In the genomic region with DNA sequence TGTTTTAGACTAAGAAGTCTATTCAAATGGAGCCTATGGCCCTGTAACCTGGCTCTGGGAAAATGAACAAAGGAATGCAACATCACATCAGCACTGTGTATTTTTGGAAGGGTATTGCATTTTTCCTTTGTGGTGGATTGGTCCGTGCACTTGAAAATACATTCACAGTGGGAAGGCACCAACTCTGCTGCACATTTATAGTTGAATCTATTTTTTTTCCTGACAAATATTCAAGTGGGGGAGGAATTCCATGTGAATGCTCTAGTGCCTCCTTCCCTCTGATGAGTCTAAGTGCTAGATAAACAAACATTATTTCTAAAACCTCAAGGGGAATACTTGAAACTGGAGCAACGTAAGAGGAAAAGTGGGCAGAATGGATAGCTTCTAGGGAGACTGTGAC, we compare ENCODE assay signal across 13 cellular contexts.
DNase-seq lines count a peak whose midpoint lies in the region; ATAC-seq and TF ChIP-seq lines count a peak whose summit lies in the region.
"Had no signal": no experiment of that assay in that cellular context is flagged by ENCODE, and none has a peak within 500 bp of the region (broad histone marks: within the 10 kb centered on the region; RNA-seq: fewer than 3 reads in every experiment).

No MANE protein-coding gene starts in this region.

- no peaks in the 10 kb centered on the region for H3K9me3 ChIP-seq in adipocyte (ENCODE audit: control insufficient read depth, low read length)
- no peaks in the 10 kb centered on the region for H3K9me3 ChIP-seq in left lung
- no peaks in the 10 kb centered on the region for H3K9me3 ChIP-seq in CD8-positive, alpha-beta T cell (ENCODE audit: low read length)

- H3K4me3 ChIP-seq in AG04449 (ENCODE audit: low read depth, low read length) (no peak overlapping the region), GM23338 (no peak overlapping the region), adipocyte (ENCODE audit: low read length) (no peak overlapping the region), left lung (no peak overlapping the region)
- H3K4me3 ChIP-seq in CD8-positive, alpha-beta T cell (ENCODE audit: low read depth, low read length): no peak overlapping the region
- H3K4me3 ChIP-seq: lung had no signal

- no peaks in the 10 kb centered on the region; the same call in 1 of the 3 replicates for H3K9me3 Mint-ChIP-seq in GM23338
- no peaks in the 10 kb centered on the region for H3K9me3 Mint-ChIP-seq in activated T-helper 2 cell treated with anti-CD3 and anti-CD28 coated beads, Interferon-gamma antibody, Interleukin-2, Interleukin-4, amounts not matched to agents 10 μg/mL and 5 μg/mL and 100 μg/mL, durations not matched to agents 14 hours and 24 hours and 36 hours
- no peaks in the 10 kb centered on the region for H3K9me3 Mint-ChIP-seq in CD8-positive, alpha-beta T cell
- H3K9me3 Mint-ChIP-seq: activated CD4-positive, alpha-beta T cell treated with anti-CD3 and anti-CD28 coated beads, Interleukin-2, amount 10 ng/mL, durations not matched to agents 24 days and 14 days; CD4-positive, alpha-beta T cell; stimulated activated naive CD8-positive, alpha-beta T cell treated with anti-CD3 and anti-CD28 coated beads, Interleukin-15, amount 100 ng/mL, for 72 hours had no signal

- peak overlapping the region; percentile 61 for H3K27ac Mint-ChIP-seq in GM23338
- no peak overlapping the region for H3K27ac Mint-ChIP-seq in activated T-helper 2 cell treated with anti-CD3 and anti-CD28 coated beads, Interferon-gamma antibody, Interleukin-2, Interleukin-4, amounts not matched to agents 10 μg/mL and 5 μg/mL and 100 μg/mL, durations not matched to agents 14 hours and 24 hours and 36 hours
- H3K27ac Mint-ChIP-seq in CD8-positive, alpha-beta T cell: no peak overlapping the region
- H3K27ac Mint-ChIP-seq: activated CD4-positive, alpha-beta T cell treated with anti-CD3 and anti-CD28 coated beads, Interleukin-2, amount 10 ng/mL, durations not matched to agents 24 days and 14 days; activated naive CD4-positive, alpha-beta T cell treated with anti-CD3 and anti-CD28 coated beads, Interleukin-2, amount 50 U/mL, for 72 hours; CD4-positive, alpha-beta T cell; stimulated activated naive CD8-positive, alpha-beta T cell treated with anti-CD3 and anti-CD28 coated beads, Interleukin-15, amount 100 ng/mL, for 72 hours had no signal

- peaks cover 18% of the 10 kb centered on the region for H3K4me1 ChIP-seq in GM23338 (ENCODE audit: insufficient read depth)
- H3K4me1 ChIP-seq in adipocyte (ENCODE audit: control insufficient read depth, insufficient read depth, low read length): peaks cover 36% of the 10 kb centered on the region
- H3K4me1 ChIP-seq in left lung: peaks cover 5 to 10% of the 10 kb centered on the region in 2 donors
- no peaks in the 10 kb centered on the region for H3K4me1 ChIP-seq in CD8-positive, alpha-beta T cell (ENCODE audit: insufficient read depth, low read length)

- ATAC-seq in GM23338 (no peak), left lung (peak; percentile 48), GM18909 (IDR thresholded peaks at IDR 0.05; ENCODE audit: poor library complexity, unreplicated experiment) (no peak)
- ATAC-seq in CD8-positive, alpha-beta T cell: no peak
- ATAC-seq: activated naive CD4-positive, alpha-beta T cell treated with anti-CD3 and anti-CD28 coated beads, Interleukin-2, amount 50 U/mL, for 72 hours; stimulated activated naive CD8-positive, alpha-beta T cell treated with anti-CD3 and anti-CD28 coated beads, Interleukin-15, amount 100 ng/mL, for 72 hours had no signal

- POLR2A ChIA-PET in AG04449 (lab: Yijun Ruan, JAX): interaction anchor here (0.6 to 1.4 kb wide), 4 partner anchors 30 to 330 kb away, joined by 3 to 4 read pairs (median 3); no protein-coding TSS in a partner anchor
- POLR2A ChIA-PET in CD8-positive, alpha-beta T cell (lab: Charles Lee): no interaction called here

- H3K9me2 ChIP-seq in GM23338 (ENCODE audit: insufficient read depth): no peaks in the 10 kb centered on the region

- CTCF ChIA-PET in AG04449 (lab: Yijun Ruan, JAX): interaction anchor here (1.0 to 3.0 kb wide), 13 partner anchors 11 to 524 kb away, joined by 3 to 16 read pairs (median 5); no protein-coding TSS in a partner anchor
- CTCF ChIA-PET in CD8-positive, alpha-beta T cell (lab: Charles Lee): no interaction called here

- H4K20me1 ChIP-seq in GM23338 (replicated peaks; ENCODE audit: insufficient read depth): no peaks in the 10 kb centered on the region

- no peaks in the 10 kb centered on the region for H3F3A ChIP-seq in GM23338 (replicated peaks; ENCODE audit: low read depth)

- H3K36me3 ChIP-seq in GM23338 (ENCODE audit: insufficient read depth) (no peaks in the 10 kb centered on the region), adipocyte (ENCODE audit: control insufficient read depth, insufficient read depth, low read length, severe bottlenecking) (no peaks in the 10 kb centered on the region), left lung (no peaks in the 10 kb centered on the region)
- no peaks in the 10 kb centered on the region for H3K36me3 ChIP-seq in CD8-positive, alpha-beta T cell (ENCODE audit: insufficient read depth, low read length)

- intact Hi-C loops in left lung (cut with DNase I): no loop called here
- intact Hi-C loops in activated T-helper 2 cell treated with anti-CD3 and anti-CD28 coated beads, Interferon-gamma antibody, Interleukin-2, Interleukin-4, amounts not matched to agents 10 μg/mL and 5 μg/mL and 100 μg/mL, durations not matched to agents 14 hours and 24 hours and 36 hours (cut with micrococcal nuclease): loop anchor here (10.0 kb wide), 2 partner anchors 211 to 311 kb away; partner anchors contain the start of gene SLC8A1
- intact Hi-C loops in CD8-positive, alpha-beta T cell (cut with DNase I, micrococcal nuclease): loop anchor here in 1 of 2 experiments (5.0 kb wide), 1 partner anchor 1539 kb away; no protein-coding TSS in a partner anchor

- peak overlapping the region; percentile 10; the same call in 1 of the 2 replicates for H3K27ac ChIP-seq in GM23338 (ENCODE audit: low read depth)
- no peak overlapping the region for H3K27ac ChIP-seq in left lung
- no peak overlapping the region for H3K27ac ChIP-seq in CD8-positive, alpha-beta T cell (ENCODE audit: low read depth, low read length)

- no peaks in the 10 kb centered on the region; the same call in 2 of the 3 replicates for H3K36me3 Mint-ChIP-seq in GM23338 (ENCODE audit: low read depth)
- H3K36me3 Mint-ChIP-seq in activated T-helper 2 cell treated with anti-CD3 and anti-CD28 coated beads, Interferon-gamma antibody, Interleukin-2, Interleukin-4, amounts not matched to agents 10 μg/mL and 5 μg/mL and 100 μg/mL, durations not matched to agents 14 hours and 24 hours and 36 hours (ENCODE audit: low read depth): no peaks in the 10 kb centered on the region
- no peaks in the 10 kb centered on the region for H3K36me3 Mint-ChIP-seq in CD8-positive, alpha-beta T cell
- H3K36me3 Mint-ChIP-seq: activated naive CD4-positive, alpha-beta T cell treated with anti-CD3 and anti-CD28 coated beads, Interleukin-2, amount 50 U/mL, for 72 hours had no signal

- peak; percentile 95 for DNase-seq in AG04449 (ENCODE audit: low read depth, low spot score)
- no peak for DNase-seq in GM23338 (ENCODE audit: low spot score)
- DNase-seq in adipocyte (ENCODE audit: low read depth): peak; percentile 67
- no peak for DNase-seq in left lung
- DNase-seq in activated T-helper 2 cell treated with anti-CD3 and anti-CD28 coated beads, Interferon-gamma antibody, Interleukin-2, Interleukin-4, amounts not matched to agents 10 μg/mL and 5 μg/mL and 100 μg/mL, durations not matched to agents 14 hours and 24 hours and 36 hours (ENCODE audit: low spot score): no peak
- no peak for DNase-seq in CD8-positive, alpha-beta T cell
- no peak for DNase-seq in cerebellar cortex (ENCODE audit: low spot score)
- DNase-seq: activated CD4-positive, alpha-beta T cell treated with anti-CD3 and anti-CD28 coated beads, Interleukin-2, amount 10 ng/mL, durations not matched to agents 24 days and 14 days; CD4-positive, alpha-beta T cell; stimulated activated naive CD8-positive, alpha-beta T cell treated with anti-CD3 and anti-CD28 coated beads, Interleukin-15, amount 100 ng/mL, for 72 hours had no signal

- peaks cover 26% of the 10 kb centered on the region for H3K4me1 Mint-ChIP-seq in GM23338
- peaks cover 4% of the 10 kb centered on the region for H3K4me1 Mint-ChIP-seq in activated T-helper 2 cell treated with anti-CD3 and anti-CD28 coated beads, Interferon-gamma antibody, Interleukin-2, Interleukin-4, amounts not matched to agents 10 μg/mL and 5 μg/mL and 100 μg/mL, durations not matched to agents 14 hours and 24 hours and 36 hours (ENCODE audit: low read depth)
- H3K4me1 Mint-ChIP-seq in CD8-positive, alpha-beta T cell (ENCODE audit: low read depth): no peaks in the 10 kb centered on the region
- H3K4me1 Mint-ChIP-seq: stimulated activated naive CD8-positive, alpha-beta T cell treated with anti-CD3 and anti-CD28 coated beads, Interleukin-15, amount 100 ng/mL, for 72 hours had no signal

- no peak overlapping the region for H2AFZ ChIP-seq in GM23338

- no peak overlapping the region for H3K4me3 Mint-ChIP-seq in GM23338
- no peak overlapping the region for H3K4me3 Mint-ChIP-seq in activated T-helper 2 cell treated with anti-CD3 and anti-CD28 coated beads, Interferon-gamma antibody, Interleukin-2, Interleukin-4, amounts not matched to agents 10 μg/mL and 5 μg/mL and 100 μg/mL, durations not matched to agents 14 hours and 24 hours and 36 hours (ENCODE audit: low read depth)
- H3K4me3 Mint-ChIP-seq in CD8-positive, alpha-beta T cell: no peak overlapping the region
- H3K4me3 Mint-ChIP-seq: activated CD4-positive, alpha-beta T cell treated with anti-CD3 and anti-CD28 coated beads, Interleukin-2, amount 10 ng/mL, durations not matched to agents 24 days and 14 days; CD4-positive, alpha-beta T cell; stimulated activated naive CD8-positive, alpha-beta T cell treated with anti-CD3 and anti-CD28 coated beads, Interleukin-15, amount 100 ng/mL, for 72 hours had no signal

- H3K4me2 ChIP-seq in GM23338: peak overlapping the region; percentile 51

- H3K79me2 ChIP-seq in GM23338 (replicated peaks; ENCODE audit: insufficient read depth): no peaks in the 10 kb centered on the region

- H3K27me3 ChIP-seq in GM23338 (ENCODE audit: insufficient read depth): no peaks in the 10 kb centered on the region
- H3K27me3 ChIP-seq in adipocyte (replicated peaks; ENCODE audit: control insufficient read depth, insufficient read depth, low read length): no peaks in the 10 kb centered on the region
- no peaks in the 10 kb centered on the region for H3K27me3 ChIP-seq in left lung
- H3K27me3 ChIP-seq in CD8-positive, alpha-beta T cell (ENCODE audit: insufficient read depth, low read length): no peaks in the 10 kb centered on the region

- H3K27me3 Mint-ChIP-seq in GM23338 (ENCODE audit: insufficient read depth, low read depth, poor library complexity): no peaks in the 10 kb centered on the region
- H3K27me3 Mint-ChIP-seq in activated T-helper 2 cell treated with anti-CD3 and anti-CD28 coated beads, Interferon-gamma antibody, Interleukin-2, Interleukin-4, amounts not matched to agents 10 μg/mL and 5 μg/mL and 100 μg/mL, durations not matched to agents 14 hours and 24 hours and 36 hours (ENCODE audit: low read depth): no peaks in the 10 kb centered on the region
- H3K27me3 Mint-ChIP-seq in CD8-positive, alpha-beta T cell (ENCODE audit: low read depth): no peaks in the 10 kb centered on the region
- H3K27me3 Mint-ChIP-seq: activated CD4-positive, alpha-beta T cell treated with anti-CD3 and anti-CD28 coated beads, Interleukin-2, amount 10 ng/mL, durations not matched to agents 24 days and 14 days; CD4-positive, alpha-beta T cell; stimulated activated naive CD8-positive, alpha-beta T cell treated with anti-CD3 and anti-CD28 coated beads, Interleukin-15, amount 100 ng/mL, for 72 hours had no signal

- peak overlapping the region; percentile 11 for H3K9ac ChIP-seq in adipocyte (ENCODE audit: low read length)

- TF ChIP-seq CTCF in AG04449 (IDR thresholded peaks at IDR 0.05; ENCODE audit: insufficient read depth, low read length, missing control alignments): no peak
- TF ChIP-seq CTCF in GM23338 (conservative IDR thresholded peaks at IDR 0.05; ENCODE audit: low read depth in 2 of 2): no peak
- no peak for TF ChIP-seq CTCF in left lung (IDR thresholded peaks at IDR 0.05)
- no peak for TF ChIP-seq CTCF in CD8-positive, alpha-beta T cell (IDR thresholded peaks at IDR 0.05)

Comparison
In these comparisons a context has a peak if more than half of its experiments do, and no peak if none do; other contexts are left out.
1. DNase-seq: peak in AG04449 (single experiment) and adipocyte (single experiment); none in GM23338 (single experiment), left lung (0 of 2), activated T-helper 2 cell treated with anti-CD3 and anti-CD28 coated beads, Interferon-gamma antibody, Interleukin-2, Interleukin-4, amounts not matched to agents 10 μg/mL and 5 μg/mL and 100 μg/mL, durations not matched to agents 14 hours and 24 hours and 36 hours (single experiment), CD8-positive, alpha-beta T cell (0 of 7) and cerebellar cortex (single experiment).